Comparison of ENCODE assay signal across 39 cellular contexts in genomic region chr17:63567229-63567628, GRCh38. TPM values are rescaled to one million over a fixed set of nuclear protein-coding genes. Genes with fewer than 3 reads are reported as not detected.
"Had no signal": no experiment of that assay in that cellular context is flagged by ENCODE, and none has a peak within 500 bp of the region (broad histone marks: within the 10 kb centered on the region; RNA-seq: fewer than 3 reads in every experiment).

No MANE protein-coding gene starts in this region.

- H3K36me3 ChIP-seq: ascending aorta, cardiac muscle cell had no signal

- FAIRE-seq: bronchial epithelial cell, TTC549 had no signal

- H3K9me3 ChIP-seq: ascending aorta had no signal

- H3K4me1 ChIP-seq: ascending aorta had no signal

- H3K27ac Mint-ChIP-seq: activated CD4-positive, alpha-beta memory T cell treated with anti-CD3 and anti-CD28 coated beads, Interleukin-2, amount 10 ng/mL, durations not matched to agents 7 days and 5 days; activated CD4-positive, alpha-beta T cell treated with anti-CD3 and anti-CD28 coated beads for 36 hours; activated CD4-positive, alpha-beta T cell treated with anti-CD3 and anti-CD28 coated beads, Interleukin-2, amount 10 ng/mL, durations not matched to agents 7 days and 5 days; activated CD8-positive, alpha-beta memory T cell treated with anti-CD3 and anti-CD28 coated beads, Interleukin-2, amount 10 ng/mL, durations not matched to agents 7 days and 5 days; activated CD8-positive, alpha-beta T cell treated with anti-CD3 and anti-CD28 coated beads, Interleukin-2, amount 10 ng/mL, durations not matched to agents 7 days and 5 days; activated naive CD4-positive, alpha-beta T cell treated with anti-CD3 and anti-CD28 coated beads for 36 hours; activated naive CD8-positive, alpha-beta T cell; activated naive CD8-positive, alpha-beta T cell treated with anti-CD3 and anti-CD28 coated beads, Interleukin-2, amount 10 ng/mL, durations not matched to agents 7 days and 5 days; activated naive CD8-positive, alpha-beta T cell treated with anti-CD3 and anti-CD28 coated beads, Interleukin-2, amount 50 U/mL, for 24 hours; activated T-cell treated with anti-CD3 and anti-CD28 coated beads, Interleukin-2, amount 50 U/mL, for 24 hours; activated T-helper 2 cell treated with anti-CD3 and anti-CD28 coated beads, Interferon-gamma antibody, Interleukin-2, Interleukin-4, amounts not matched to agents 10 μg/mL and 5 μg/mL and 100 μg/mL, durations not matched to agents 14 hours and 24 hours and 36 hours; brain; T-helper 1 cell treated with Interleukin-12 subunit alpha and Interleukin-12 subunit beta and Interleukin-4 antibody, amounts not matched to agents 30 μg/mL and 1 μg/mL, for 36 hours; T-helper 2 cell treated with Interferon-gamma antibody and Interleukin-4, amounts not matched to agents 5 μg/mL and 100 μg/mL, for 36 hours had no signal

- H3K27me3 Mint-ChIP-seq: activated CD4-positive, alpha-beta memory T cell treated with anti-CD3 and anti-CD28 coated beads, Interleukin-2, amount 10 ng/mL, durations not matched to agents 7 days and 5 days; activated CD4-positive, alpha-beta T cell treated with anti-CD3 and anti-CD28 coated beads for 36 hours; activated CD4-positive, alpha-beta T cell treated with anti-CD3 and anti-CD28 coated beads, Interleukin-2, amount 10 ng/mL, durations not matched to agents 7 days and 5 days; activated CD8-positive, alpha-beta memory T cell treated with anti-CD3 and anti-CD28 coated beads, Interleukin-2, amount 10 ng/mL, durations not matched to agents 7 days and 5 days; activated naive CD8-positive, alpha-beta T cell; activated naive CD8-positive, alpha-beta T cell treated with anti-CD3 and anti-CD28 coated beads, Interleukin-2, amount 10 ng/mL, durations not matched to agents 7 days and 5 days; activated naive CD8-positive, alpha-beta T cell treated with anti-CD3 and anti-CD28 coated beads, Interleukin-2, amount 50 U/mL, for 24 hours; activated T-cell treated with anti-CD3 and anti-CD28 coated beads, Interleukin-2, amount 50 U/mL, for 24 hours; central memory CD8-positive, alpha-beta T cell had no signal

- DNase-seq: activated CD4-positive, alpha-beta memory T cell treated with anti-CD3 and anti-CD28 coated beads, Interleukin-2, amount 10 ng/mL, durations not matched to agents 7 days and 5 days; activated CD4-positive, alpha-beta T cell treated with anti-CD3 and anti-CD28 coated beads for 1 hour; activated CD4-positive, alpha-beta T cell treated with anti-CD3 and anti-CD28 coated beads for 36 hours; activated CD4-positive, alpha-beta T cell treated with anti-CD3 and anti-CD28 coated beads for 48 hours; activated CD4-positive, alpha-beta T cell treated with anti-CD3 and anti-CD28 coated beads, Interleukin-2, amount 10 ng/mL, durations not matched to agents 7 days and 5 days; activated CD4-positive, alpha-beta T cell treated with anti-CD3 and anti-CD28 coated beads, Interleukin-2, amount 50 U/mL, for 48 hours; activated CD4-positive, CD25-positive, alpha-beta regulatory T cell; activated CD8-positive, alpha-beta memory T cell treated with anti-CD3 and anti-CD28 coated beads for 24 hours; activated CD8-positive, alpha-beta memory T cell treated with anti-CD3 and anti-CD28 coated beads, Interleukin-2, amount 10 ng/mL, durations not matched to agents 7 days and 5 days; activated CD8-positive, alpha-beta memory T cell treated with anti-CD3 and anti-CD28 coated beads, Interleukin-2, amount 50 U/mL, for 48 hours; activated CD8-positive, alpha-beta T cell treated with anti-CD3 and anti-CD28 coated beads, Interleukin-2, amount 10 ng/mL, durations not matched to agents 7 days and 5 days; activated effector memory CD4-positive, alpha-beta T cell treated with Interleukin-2 at 50 U/mL for 16 hours; activated gamma-delta T cell; activated naive CD4-positive, alpha-beta T cell treated with anti-CD3 and anti-CD28 coated beads for 36 hours; activated naive CD4-positive, alpha-beta T cell treated with anti-CD3 and anti-CD28 coated beads, Interleukin-2, amount 50 U/mL, for 16 hours; activated naive CD8-positive, alpha-beta T cell treated with anti-CD3 and anti-CD28 coated beads, Interleukin-2, amount 10 ng/mL, durations not matched to agents 7 days and 5 days; activated naive CD8-positive, alpha-beta T cell treated with anti-CD3 and anti-CD28 coated beads, Interleukin-2, amount 50 U/mL, for 24 hours; activated T-cell treated with anti-CD3 and anti-CD28 coated beads, Interleukin-2, amount 50 U/mL, for 24 hours; activated T-cell treated with anti-CD3 and anti-CD28 coated beads, Interleukin-2, amount 50 U/mL, for 48 hours; amygdala; anterior cingulate cortex; caudate nucleus; cerebellar nuclear complex; T-helper 1 cell; T-helper 2 cell; T-helper 9 cell had no signal

- H3K36me3 Mint-ChIP-seq: activated naive CD8-positive, alpha-beta T cell had no signal

- ATAC-seq: activated CD4-positive, alpha-beta T cell treated with anti-CD3 and anti-CD28 coated beads for 36 hours; activated CD4-positive, CD25-positive, alpha-beta regulatory T cell treated with anti-CD3 and anti-CD28 coated beads, Interleukin-2, amount 50 U/mL, for 24 hours; activated CD8-positive, alpha-beta memory T cell treated with anti-CD3 and anti-CD28 coated beads, Interleukin-2, amount 10 ng/mL, durations not matched to agents 7 days and 5 days; activated CD8-positive, alpha-beta T cell treated with anti-CD3 and anti-CD28 coated beads, Interleukin-2, amount 10 ng/mL, durations not matched to agents 7 days and 5 days; activated naive CD8-positive, alpha-beta T cell treated with anti-CD3 and anti-CD28 coated beads, Interleukin-2, amount 50 U/mL, for 24 hours had no signal

- H3K27ac ChIP-seq: ascending aorta, cardiac muscle cell, VCaP had no signal

- H3K4me3 Mint-ChIP-seq: activated CD4-positive, alpha-beta memory T cell treated with anti-CD3 and anti-CD28 coated beads, Interleukin-2, amount 10 ng/mL, durations not matched to agents 7 days and 5 days; activated CD4-positive, alpha-beta T cell treated with anti-CD3 and anti-CD28 coated beads for 36 hours; activated CD4-positive, alpha-beta T cell treated with anti-CD3 and anti-CD28 coated beads, Interleukin-2, amount 10 ng/mL, durations not matched to agents 7 days and 5 days; activated CD8-positive, alpha-beta memory T cell treated with anti-CD3 and anti-CD28 coated beads, Interleukin-2, amount 10 ng/mL, durations not matched to agents 7 days and 5 days; activated CD8-positive, alpha-beta T cell treated with anti-CD3 and anti-CD28 coated beads, Interleukin-2, amount 10 ng/mL, durations not matched to agents 7 days and 5 days; activated naive CD4-positive, alpha-beta T cell treated with anti-CD3 and anti-CD28 coated beads for 36 hours; activated naive CD8-positive, alpha-beta T cell; activated naive CD8-positive, alpha-beta T cell treated with anti-CD3 and anti-CD28 coated beads, Interleukin-2, amount 10 ng/mL, durations not matched to agents 7 days and 5 days; activated naive CD8-positive, alpha-beta T cell treated with anti-CD3 and anti-CD28 coated beads, Interleukin-2, amount 50 U/mL, for 24 hours; activated T-cell treated with anti-CD3 and anti-CD28 coated beads, Interleukin-2, amount 50 U/mL, for 24 hours; brain; central memory CD8-positive, alpha-beta T cell; T-helper 1 cell treated with Interleukin-12 subunit alpha and Interleukin-12 subunit beta and Interleukin-4 antibody, amounts not matched to agents 30 μg/mL and 1 μg/mL, for 36 hours; T-helper 2 cell treated with Interferon-gamma antibody and Interleukin-4, amounts not matched to agents 5 μg/mL and 100 μg/mL, for 36 hours had no signal

- H3K9me3 Mint-ChIP-seq: activated CD4-positive, alpha-beta memory T cell treated with anti-CD3 and anti-CD28 coated beads, Interleukin-2, amount 10 ng/mL, durations not matched to agents 7 days and 5 days; activated CD4-positive, alpha-beta T cell treated with anti-CD3 and anti-CD28 coated beads, Interleukin-2, amount 10 ng/mL, durations not matched to agents 7 days and 5 days; activated naive CD4-positive, alpha-beta T cell treated with anti-CD3 and anti-CD28 coated beads for 36 hours; activated naive CD8-positive, alpha-beta T cell treated with anti-CD3 and anti-CD28 coated beads, Interleukin-2, amount 10 ng/mL, durations not matched to agents 7 days and 5 days; activated naive CD8-positive, alpha-beta T cell treated with anti-CD3 and anti-CD28 coated beads, Interleukin-2, amount 50 U/mL, for 24 hours; activated T-cell treated with anti-CD3 and anti-CD28 coated beads, Interleukin-2, amount 50 U/mL, for 24 hours; activated T-helper 2 cell treated with anti-CD3 and anti-CD28 coated beads, Interferon-gamma antibody, Interleukin-2, Interleukin-4, amounts not matched to agents 10 μg/mL and 5 μg/mL and 100 μg/mL, durations not matched to agents 14 hours and 24 hours and 36 hours; brain; central memory CD8-positive, alpha-beta T cell; T-helper 1 cell treated with Interleukin-12 subunit alpha and Interleukin-12 subunit beta and Interleukin-4 antibody, amounts not matched to agents 30 μg/mL and 1 μg/mL, for 36 hours; T-helper 2 cell treated with Interferon-gamma antibody and Interleukin-4, amounts not matched to agents 5 μg/mL and 100 μg/mL, for 36 hours had no signal

- H3K4me3 ChIP-seq: ascending aorta, cardiac muscle cell had no signal

- H3K27me3 ChIP-seq: ascending aorta, cardiac muscle cell had no signal

RNA-seq across cellular contexts. Expression of gene KCNH6, which starts 44.1 kb away (rescaled TPM):
- total RNA-seq: activated CD4-positive, alpha-beta memory T cell treated with anti-CD3 and anti-CD28 coated beads, Interleukin-2, amount 10 ng/mL, durations not matched to agents 7 days and 5 days; activated CD4-positive, alpha-beta T cell treated with anti-CD3 and anti-CD28 coated beads for 36 hours; activated CD4-positive, alpha-beta T cell treated with anti-CD3 and anti-CD28 coated beads, Interleukin-2, amount 10 ng/mL, durations not matched to agents 7 days and 5 days; activated CD8-positive, alpha-beta memory T cell treated with anti-CD3 and anti-CD28 coated beads, Interleukin-2, amount 10 ng/mL, durations not matched to agents 7 days and 5 days; activated CD8-positive, alpha-beta T cell treated with anti-CD3 and anti-CD28 coated beads, Interleukin-2, amount 10 ng/mL, durations not matched to agents 7 days and 5 days; activated naive CD4-positive, alpha-beta T cell treated with anti-CD3 and anti-CD28 coated beads for 36 hours; activated naive CD8-positive, alpha-beta T cell treated with anti-CD3 and anti-CD28 coated beads, Interleukin-2, amount 10 ng/mL, durations not matched to agents 7 days and 5 days; activated T-helper 2 cell treated with anti-CD3 and anti-CD28 coated beads, Interferon-gamma antibody, Interleukin-2, Interleukin-4, amounts not matched to agents 10 μg/mL and 5 μg/mL and 100 μg/mL, durations not matched to agents 14 hours and 24 hours and 36 hours; ascending aorta; bronchial epithelial cell; chondrocyte had no signal
